8 cellular contexts compared by ENCODE assay signal in the genomic region with DNA sequence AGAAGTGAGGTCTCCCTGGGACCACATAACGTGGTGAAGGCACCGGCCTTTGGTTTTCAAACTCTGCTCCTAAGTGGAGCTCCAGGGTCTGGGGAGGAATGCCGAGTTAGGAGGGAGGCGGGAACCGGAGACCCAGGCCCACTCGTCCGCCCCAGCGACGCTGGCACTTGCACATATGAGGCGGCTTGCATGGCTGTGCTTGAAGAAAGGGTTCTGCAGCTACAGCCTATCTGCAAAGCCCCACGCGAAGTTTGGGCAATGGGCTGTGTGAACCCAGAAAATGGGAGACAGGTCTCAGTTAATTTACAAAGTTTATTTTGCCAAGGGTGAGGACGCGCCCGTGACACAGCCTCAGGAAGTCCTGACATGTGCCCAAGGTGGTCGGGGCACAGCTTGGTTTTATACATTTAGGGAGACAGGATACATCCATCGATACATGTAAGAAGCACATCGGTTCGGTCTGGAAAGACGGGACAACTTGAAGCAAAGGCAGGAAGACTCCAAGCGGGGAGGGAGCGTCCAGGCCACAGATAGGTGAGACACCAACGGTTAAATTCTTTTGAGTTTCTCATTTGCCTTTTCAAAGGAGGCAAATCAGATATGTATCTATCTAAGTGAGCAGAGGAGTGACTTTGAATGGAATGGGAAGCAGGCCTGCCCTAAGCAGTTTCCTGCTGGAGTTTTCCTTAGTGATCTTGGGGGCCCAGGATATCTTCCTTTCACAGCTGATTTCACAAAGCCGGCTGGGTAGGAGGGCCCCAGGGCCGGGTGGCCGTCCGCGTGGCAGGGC. TPM values are rescaled to one million over a fixed set of nuclear protein-coding genes. Genes with fewer than 3 reads are reported as not detected.
A peak's percentile ranks its signal among the peaks of the same experiment; 100 is the strongest.
DNase-seq lines count a peak whose midpoint lies in the region; ATAC-seq lines count a peak whose summit lies in the region.

No MANE protein-coding gene starts in this region.

- H3K27ac ChIP-seq in SJCRH30, result peak overlapping the region; percentile 56

- DNase-seq in SJCRH30 (no peak), fibroblast of peridontal ligament (ENCODE audit: extremely low read depth) (peak; percentile 20), pons (ENCODE audit: low spot score) (peak; percentile 11), NCI-H524 treated with DMSO at 0.1 percent for 48 hours (lab: John Stamatoyannopoulos, UW) (no peak)
- DNase-seq in activated CD4-positive, alpha-beta T cell treated with anti-CD3 and anti-CD28 coated beads, Interleukin-2, amount 50 U/mL, for 4 hours, result no peak

- H3K27me3 ChIP-seq in SJCRH30, result peaks cover 15% of the 10 kb centered on the region

- H3K4me3 ChIP-seq in SJCRH30, result peak overlapping the region; percentile 66

- H3K4me1 ChIP-seq in ES-I3 (ENCODE audit: insufficient read depth, low read length) (peaks cover 13% of the 10 kb centered on the region), SJCRH30 (no peaks in the 10 kb centered on the region)

- H3K9ac ChIP-seq in ES-I3 (ENCODE audit: low read depth, low read length), result peak overlapping the region; percentile 89

- H3K36me3 ChIP-seq in ES-I3 (ENCODE audit: insufficient read depth, low read length) (no peaks in the 10 kb centered on the region), SJCRH30 (no peaks in the 10 kb centered on the region)

- ATAC-seq in GM18907 (IDR thresholded peaks at IDR 0.05; ENCODE audit: unreplicated experiment) (no peak), GM18517 (IDR thresholded peaks at IDR 0.05; ENCODE audit: unreplicated experiment) (no peak)

- H3K9me3 ChIP-seq in ES-I3 (ENCODE audit: control insufficient read depth, insufficient read depth, low read length), result no peaks in the 10 kb centered on the region
- no peaks in the 10 kb centered on the region for H3K9me3 ChIP-seq in SJCRH30 (replicated peaks)

RNA-seq across cellular contexts. Expression of a gene that starts 0.8 kb away (rescaled TPM):
- 24.2 and 31.0 TPM in 2 replicates for total RNA-seq in SJCRH30 (2014; rRNA removed; shearing (Covaris generic))

Comparison
In these comparisons a context has a peak if more than half of its experiments do, and no peak if none do; other contexts are left out.
1. DNase-seq: peak in fibroblast of peridontal ligament (single experiment) and pons (single experiment); none in SJCRH30 (0 of 2), NCI-H524 treated with DMSO at 0.1 percent for 48 hours (single experiment) and activated CD4-positive, alpha-beta T cell treated with anti-CD3 and anti-CD28 coated beads, Interleukin-2, amount 50 U/mL, for 4 hours (0 of 2).